In the genomic region with DNA sequence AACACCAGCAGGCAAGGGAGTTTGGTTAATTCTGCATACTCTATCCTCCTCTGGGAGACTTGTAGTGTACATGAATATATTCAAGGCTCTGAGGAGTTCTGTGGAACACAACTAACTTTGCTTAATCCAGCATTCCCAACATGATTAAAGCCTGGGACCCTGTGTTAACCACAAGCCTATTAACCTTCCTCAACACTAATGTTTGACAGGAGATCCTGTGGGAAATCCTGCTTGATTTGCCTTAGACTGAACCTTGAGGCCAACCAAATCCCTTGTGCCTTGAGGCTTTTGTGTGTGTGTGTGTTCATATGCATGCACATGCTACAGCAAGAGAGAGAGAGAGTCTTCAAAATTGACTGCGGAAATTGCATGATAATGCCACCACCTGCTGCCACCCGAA, we compare ENCODE assay signal across 39 cellular contexts.
"Had no signal": no experiment of that assay in that cellular context is flagged by ENCODE, and none has a peak within 500 bp of the region (broad histone marks: within the 10 kb centered on the region; RNA-seq: fewer than 3 reads in every experiment).

No MANE protein-coding gene starts in this region.

- FAIRE-seq: astrocyte, bronchial epithelial cell had no signal

- H3K9me3 ChIP-seq: adrenal gland, ascending aorta had no signal

- ATAC-seq: activated naive CD4-positive, alpha-beta T cell treated with anti-CD3 and anti-CD28 coated beads, Interleukin-2, amount 50 U/mL, for 72 hours; activated naive CD8-positive, alpha-beta T cell treated with anti-CD3 and anti-CD28 coated beads, Interleukin-2, amount 50 U/mL, for 24 hours; activated T-cell treated with anti-CD3 and anti-CD28 coated beads, Interleukin-2, amount 50 U/mL, for 4 hours; activated T-cell treated with anti-CD3 and anti-CD28 coated beads, Interleukin-2, amount 50 U/mL, for 72 hours; activated T-helper 17 cell treated with anti-CD3 and anti-CD28 coated beads, Interleukin-2, amount 50 U/mL, for 72 hours; body of pancreas had no signal

- H3K9me3 Mint-ChIP-seq: activated naive CD4-positive, alpha-beta T cell treated with anti-CD3 and anti-CD28 coated beads, Interleukin-2, amount 50 U/mL, for 24 hours; activated naive CD8-positive, alpha-beta T cell treated with anti-CD3 and anti-CD28 coated beads for 36 hours; activated T-cell treated with anti-CD3 and anti-CD28 coated beads, Interleukin-2, amount 50 U/mL, for 4 hours had no signal

- H3K27ac Mint-ChIP-seq: activated naive CD4-positive, alpha-beta T cell treated with anti-CD3 and anti-CD28 coated beads for 36 hours; activated naive CD4-positive, alpha-beta T cell treated with anti-CD3 and anti-CD28 coated beads, Interleukin-2, amount 10 ng/mL, durations not matched to agents 7 days and 5 days; activated naive CD4-positive, alpha-beta T cell treated with anti-CD3 and anti-CD28 coated beads, Interleukin-2, amount 50 U/mL, for 24 hours; activated naive CD4-positive, alpha-beta T cell treated with anti-CD3 and anti-CD28 coated beads, Interleukin-2, amount 50 U/mL, for 72 hours; activated naive CD8-positive, alpha-beta T cell; activated naive CD8-positive, alpha-beta T cell treated with anti-CD3 and anti-CD28 coated beads for 36 hours; activated naive CD8-positive, alpha-beta T cell treated with anti-CD3 and anti-CD28 coated beads, Interleukin-2, amount 10 ng/mL, durations not matched to agents 7 days and 5 days; activated naive CD8-positive, alpha-beta T cell treated with anti-CD3 and anti-CD28 coated beads, Interleukin-2, amount 50 U/mL, for 24 hours; activated T-cell treated with anti-CD3 and anti-CD28 coated beads, Interleukin-2, amount 50 U/mL, for 24 hours; activated T-cell treated with anti-CD3 and anti-CD28 coated beads, Interleukin-2, amount 50 U/mL, for 72 hours; activated T-helper 1 cell treated with anti-CD3 and anti-CD28 coated beads, Interleukin-12 subunit alpha, Interleukin-12 subunit beta, Interleukin-2, Interleukin-4 antibody, amounts not matched to agents 30 ng/mL and 10 ng/mL and 1 ng/mL, durations not matched to agents 14 hours and 24 hours and 36 hours; activated T-helper 17 cell treated with anti-CD3 and anti-CD28 coated beads, Interleukin-2, amount 50 U/mL, for 72 hours; activated T-helper 2 cell treated with anti-CD3 and anti-CD28 coated beads, Interferon-gamma antibody, Interleukin-2, Interleukin-4, amounts not matched to agents 10 μg/mL and 5 μg/mL and 100 μg/mL, durations not matched to agents 14 hours and 24 hours and 36 hours had no signal

- H3K27me3 ChIP-seq: adrenal gland, ascending aorta, body of pancreas, breast epithelium, cardiac muscle cell had no signal

- H3K27ac ChIP-seq: adrenal gland, ascending aorta, body of pancreas, breast epithelium, cardiac muscle cell had no signal

- H3K36me3 ChIP-seq: adrenal gland, ascending aorta, breast epithelium, cardiac muscle cell had no signal

- DNase-seq: activated effector memory CD4-positive, alpha-beta T cell treated with anti-CD3 and anti-CD28 coated beads, Interleukin-2, amount 50 U/mL, for 16 hours; activated effector memory CD4-positive, alpha-beta T cell treated with Interleukin-2 at 50 U/mL for 16 hours; activated gamma-delta T cell; activated gamma-delta T cell treated with Interleukin-2 at 50 U/mL for 16 hours; activated naive CD4-positive, alpha-beta T cell; activated naive CD4-positive, alpha-beta T cell treated with anti-CD3 and anti-CD28 coated beads for 36 hours; activated naive CD4-positive, alpha-beta T cell treated with anti-CD3 and anti-CD28 coated beads, Interleukin-2, amount 10 ng/mL, durations not matched to agents 7 days and 5 days; activated naive CD4-positive, alpha-beta T cell treated with anti-CD3 and anti-CD28 coated beads, Interleukin-2, amount 50 U/mL, for 16 hours; activated naive CD4-positive, alpha-beta T cell treated with Interleukin-2 at 50 U/mL for 16 hours; activated naive CD8-positive, alpha-beta T cell treated with anti-CD3 and anti-CD28 coated beads for 36 hours; activated naive CD8-positive, alpha-beta T cell treated with anti-CD3 and anti-CD28 coated beads, Interleukin-2, amount 10 ng/mL, durations not matched to agents 7 days and 5 days; activated naive CD8-positive, alpha-beta T cell treated with anti-CD3 and anti-CD28 coated beads, Interleukin-2, amount 50 U/mL, for 24 hours; activated T-cell treated with anti-CD3 and anti-CD28 coated beads, Interleukin-2, amount 50 U/mL, for 1 hour; activated T-cell treated with anti-CD3 and anti-CD28 coated beads, Interleukin-2, amount 50 U/mL, for 24 hours; activated T-cell treated with anti-CD3 and anti-CD28 coated beads, Interleukin-2, amount 50 U/mL, for 4 hours; activated T-cell treated with anti-CD3 and anti-CD28 coated beads, Interleukin-2, amount 50 U/mL, for 48 hours; activated T-cell treated with anti-CD3 and anti-CD28 coated beads, Interleukin-2, amount 50 U/mL, for 72 hours; adrenal gland; amniotic stem cell; amygdala; anterior cingulate cortex; aorta; body of pancreas; caudate nucleus; central memory CD4-positive, alpha-beta T cell; cerebellar nuclear complex had no signal

- H3K4me3 ChIP-seq: adrenal gland, ascending aorta, body of pancreas, breast epithelium, cardiac muscle cell had no signal

- H3K4me3 Mint-ChIP-seq: activated naive CD4-positive, alpha-beta T cell treated with anti-CD3 and anti-CD28 coated beads for 36 hours; activated naive CD4-positive, alpha-beta T cell treated with anti-CD3 and anti-CD28 coated beads, Interleukin-2, amount 10 ng/mL, durations not matched to agents 7 days and 5 days; activated naive CD4-positive, alpha-beta T cell treated with anti-CD3 and anti-CD28 coated beads, Interleukin-2, amount 50 U/mL, for 24 hours; activated naive CD8-positive, alpha-beta T cell; activated naive CD8-positive, alpha-beta T cell treated with anti-CD3 and anti-CD28 coated beads for 36 hours; activated naive CD8-positive, alpha-beta T cell treated with anti-CD3 and anti-CD28 coated beads, Interleukin-2, amount 10 ng/mL, durations not matched to agents 7 days and 5 days; activated naive CD8-positive, alpha-beta T cell treated with anti-CD3 and anti-CD28 coated beads, Interleukin-2, amount 50 U/mL, for 24 hours; activated T-cell treated with anti-CD3 and anti-CD28 coated beads, Interleukin-2, amount 50 U/mL, for 24 hours; activated T-cell treated with anti-CD3 and anti-CD28 coated beads, Interleukin-2, amount 50 U/mL, for 4 hours; activated T-cell treated with anti-CD3 and anti-CD28 coated beads, Interleukin-2, amount 50 U/mL, for 72 hours; activated T-helper 1 cell treated with anti-CD3 and anti-CD28 coated beads, Interleukin-12 subunit alpha, Interleukin-12 subunit beta, Interleukin-2, Interleukin-4 antibody, amounts not matched to agents 30 ng/mL and 10 ng/mL and 1 ng/mL, durations not matched to agents 14 hours and 24 hours and 36 hours; activated T-helper 17 cell treated with anti-CD3 and anti-CD28 coated beads, Interleukin-2, amount 50 U/mL, for 72 hours; brain; central memory CD8-positive, alpha-beta T cell had no signal

- H3K4me1 Mint-ChIP-seq: activated naive CD4-positive, alpha-beta T cell treated with anti-CD3 and anti-CD28 coated beads, Interleukin-2, amount 10 ng/mL, durations not matched to agents 7 days and 5 days; activated naive CD4-positive, alpha-beta T cell treated with anti-CD3 and anti-CD28 coated beads, Interleukin-2, amount 50 U/mL, for 24 hours; activated naive CD8-positive, alpha-beta T cell treated with anti-CD3 and anti-CD28 coated beads for 36 hours; activated naive CD8-positive, alpha-beta T cell treated with anti-CD3 and anti-CD28 coated beads, Interleukin-2, amount 10 ng/mL, durations not matched to agents 7 days and 5 days; activated naive CD8-positive, alpha-beta T cell treated with anti-CD3 and anti-CD28 coated beads, Interleukin-2, amount 50 U/mL, for 24 hours; activated T-helper 17 cell treated with anti-CD3 and anti-CD28 coated beads, Interleukin-2, amount 50 U/mL, for 72 hours; central memory CD8-positive, alpha-beta T cell had no signal

- H3K27me3 Mint-ChIP-seq: activated naive CD4-positive, alpha-beta T cell treated with anti-CD3 and anti-CD28 coated beads, Interleukin-2, amount 10 ng/mL, durations not matched to agents 7 days and 5 days; activated naive CD4-positive, alpha-beta T cell treated with anti-CD3 and anti-CD28 coated beads, Interleukin-2, amount 50 U/mL, for 24 hours; activated naive CD8-positive, alpha-beta T cell; activated naive CD8-positive, alpha-beta T cell treated with anti-CD3 and anti-CD28 coated beads for 36 hours; activated naive CD8-positive, alpha-beta T cell treated with anti-CD3 and anti-CD28 coated beads, Interleukin-2, amount 50 U/mL, for 24 hours; activated T-cell treated with anti-CD3 and anti-CD28 coated beads, Interleukin-2, amount 50 U/mL, for 24 hours had no signal

- H3K4me1 ChIP-seq: adrenal gland, ascending aorta, body of pancreas, breast epithelium had no signal

- H3K36me3 Mint-ChIP-seq: activated naive CD4-positive, alpha-beta T cell treated with anti-CD3 and anti-CD28 coated beads, Interleukin-2, amount 10 ng/mL, durations not matched to agents 7 days and 5 days; activated naive CD8-positive, alpha-beta T cell treated with anti-CD3 and anti-CD28 coated beads for 36 hours; brain had no signal
